In genomic region chr13:36346222-36347083, GRCh38 we compare ENCODE assay signal across 8 cellular contexts. TPM values are rescaled to one million over a fixed set of nuclear protein-coding genes. Genes with fewer than 3 reads are reported as not detected.
DNase-seq lines count a peak whose midpoint lies in the region; ATAC-seq, FAIRE-seq and TF ChIP-seq lines count a peak whose summit lies in the region.

A gene with protein sequence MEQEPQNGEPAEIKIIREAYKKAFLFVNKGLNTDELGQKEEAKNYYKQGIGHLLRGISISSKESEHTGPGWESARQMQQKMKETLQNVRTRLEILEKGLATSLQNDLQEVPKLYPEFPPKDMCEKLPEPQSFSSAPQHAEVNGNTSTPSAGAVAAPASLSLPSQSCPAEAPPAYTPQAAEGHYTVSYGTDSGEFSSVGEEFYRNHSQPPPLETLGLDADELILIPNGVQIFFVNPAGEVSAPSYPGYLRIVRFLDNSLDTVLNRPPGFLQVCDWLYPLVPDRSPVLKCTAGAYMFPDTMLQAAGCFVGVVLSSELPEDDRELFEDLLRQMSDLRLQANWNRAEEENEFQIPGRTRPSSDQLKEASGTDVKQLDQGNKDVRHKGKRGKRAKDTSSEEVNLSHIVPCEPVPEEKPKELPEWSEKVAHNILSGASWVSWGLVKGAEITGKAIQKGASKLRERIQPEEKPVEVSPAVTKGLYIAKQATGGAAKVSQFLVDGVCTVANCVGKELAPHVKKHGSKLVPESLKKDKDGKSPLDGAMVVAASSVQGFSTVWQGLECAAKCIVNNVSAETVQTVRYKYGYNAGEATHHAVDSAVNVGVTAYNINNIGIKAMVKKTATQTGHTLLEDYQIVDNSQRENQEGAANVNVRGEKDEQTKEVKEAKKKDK (minus strand): TSS chr13:36346394. CDS start chr13:36335830, 10,564 bp downstream.

- H3K4me3 ChIP-seq in AG04450 (ENCODE audit: low read depth, low read length) (peak within 1 kb of the TSS; percentile 83), choroid plexus epithelial cell (ENCODE audit: low read depth, low read length) (peak within 1 kb of the TSS; percentile 83), kidney (ENCODE audit: low read length in 2 of 2) (peak within 1 kb of the TSS; percentile 90 to 97)

- H3K9ac ChIP-seq in kidney (ENCODE audit: low read length in 2 of 2) = peak within 1 kb of the TSS; percentile 67 to 100

- POLR2A ChIA-PET in AG04450 (lab: Yijun Ruan, JAX) = interaction anchor here (0.8 to 1.2 kb wide), 4 partner anchors 12 to 50 kb away, joined by 3 to 4 read pairs (median 3); no protein-coding TSS in a partner anchor
- POLR2A ChIA-PET in activated CD4-positive, alpha-beta T cell treated with anti-CD3 and anti-CD28 coated beads for 36 hours (lab: Charles Lee) = interaction anchor here (0.5 kb wide), 1 partner anchor 68 kb away, joined by 3 read pairs; no protein-coding TSS in a partner anchor

- peak within 1 kb of the TSS; percentile 100 for H3K27ac ChIP-seq in AG04450 (ENCODE audit: low read depth, low read length)
- peak within 1 kb of the TSS; percentile 99 to 100 for H3K27ac ChIP-seq in kidney (ENCODE audit: low read depth in 2 of 2, low read length in 2 of 2)

- H3K36me3 ChIP-seq in kidney (ENCODE audit: control insufficient read depth in 1 of 2, insufficient read depth in 2 of 2, low read length in 2 of 2) = no peaks in the 10 kb centered on the region

- CTCF ChIA-PET in AG04450 (lab: Charles Lee) = interaction anchor here (0.5 to 4.1 kb wide), 38 partner anchors 9 to 653 kb away, joined by 3 to 53 read pairs (median 5); partner anchors contain the start of gene ALG5
- CTCF ChIA-PET in activated CD4-positive, alpha-beta T cell treated with anti-CD3 and anti-CD28 coated beads for 36 hours (lab: Charles Lee) = interaction anchor here (0.6 to 2.0 kb wide), 9 partner anchors 15 to 659 kb away, joined by 3 to 6 read pairs (median 3); partner anchors contain the start of gene EXOSC8

- H3K9me3 ChIP-seq in AG04450 (ENCODE audit: control insufficient read depth, insufficient read depth, low read length) = no peaks in the 10 kb centered on the region
- H3K9me3 ChIP-seq in kidney (ENCODE audit: control insufficient read depth in 1 of 2, low read length in 2 of 2) = no peaks in the 10 kb centered on the region

- FAIRE-seq in kidney (lab: Jason Lieb, UNC) = no peak

- no peaks in the 10 kb centered on the region for H3K27me3 ChIP-seq in AG04450 (ENCODE audit: control insufficient read depth, insufficient read depth, low read length)

- H3K27me3 Mint-ChIP-seq in activated CD4-positive, alpha-beta T cell treated with anti-CD3 and anti-CD28 coated beads for 36 hours = peaks cover 2% of the 10 kb centered on the region

- DNase-seq in AG04450 (ENCODE audit: low read depth, low spot score) (peak; percentile 78), NCI-H460 (ENCODE audit: extremely low read depth, low read depth) (peak; percentile 89), choroid plexus epithelial cell (ENCODE audit: low read depth) (peak; percentile 95), kidney (peak; percentile 97)
- DNase-seq in activated CD4-positive, alpha-beta T cell treated with anti-CD3 and anti-CD28 coated beads for 36 hours = peak; percentile 94
- peak; percentile 70 to 77 for DNase-seq in stimulated activated CD4-positive, alpha-beta T cell treated with anti-CD3 and anti-CD28 coated beads, Interleukin-15, amount 100 ng/mL, for 1 hour (ENCODE audit: low read depth in 1 of 2, low spot score in 1 of 2)

- no peaks in the 10 kb centered on the region for H3K9me3 Mint-ChIP-seq in activated CD4-positive, alpha-beta T cell treated with anti-CD3 and anti-CD28 coated beads for 36 hours (ENCODE audit: low read depth)

- intact Hi-C loops in activated CD4-positive, alpha-beta T cell treated with anti-CD3 and anti-CD28 coated beads for 36 hours (cut with DNase I, micrococcal nuclease) = loop anchor here (1.0 to 5.0 kb wide), 9 partner anchors 49 to 2001 kb away; partner anchors contain the start of genes CCDC169 (in 2 of the 2), ALG5 (in 1 of the 2), EXOSC8 (in 1 of the 2) and RFXAP (in 1 of the 2)
- intact Hi-C loops in kidney (cut with DNase I) = no loop called here

- H3K4me3 Mint-ChIP-seq in activated CD4-positive, alpha-beta T cell treated with anti-CD3 and anti-CD28 coated beads for 36 hours = peak within 1 kb of the TSS; percentile 85

- H3K4me1 ChIP-seq in kidney (ENCODE audit: control insufficient read depth in 1 of 2, insufficient read depth in 1 of 2, low read depth in 1 of 2, low read length in 2 of 2) = peaks cover 0 to 17% of the 10 kb centered on the region in 2 donors

- H3K4me1 Mint-ChIP-seq in activated CD4-positive, alpha-beta T cell treated with anti-CD3 and anti-CD28 coated beads for 36 hours = peaks cover 29% of the 10 kb centered on the region

- TF ChIP-seq CTCF in AG04450 (IDR thresholded peaks at IDR 0.05; ENCODE audit: low read depth, low read length) = peak; percentile 98
- peak; percentile 95 for TF ChIP-seq CTCF in choroid plexus epithelial cell (conservative IDR thresholded peaks at IDR 0.05; ENCODE audit: low read depth, low read length)
- peak; percentile 99 for TF ChIP-seq CTCF in kidney (IDR thresholded peaks at IDR 0.05; ENCODE audit: borderline replicate concordance, extremely low read depth, insufficient read depth)

- ATAC-seq in GM19025 (IDR thresholded peaks at IDR 0.05; ENCODE audit: low read depth, unreplicated experiment) = peak; percentile 84
- peak; percentile 92 for ATAC-seq in HG03342 (IDR thresholded peaks at IDR 0.05; ENCODE audit: unreplicated experiment)
- ATAC-seq in activated CD4-positive, alpha-beta T cell treated with anti-CD3 and anti-CD28 coated beads for 36 hours = peak; percentile 96

- peaks cover 1% of the 10 kb centered on the region for H3K36me3 Mint-ChIP-seq in activated CD4-positive, alpha-beta T cell treated with anti-CD3 and anti-CD28 coated beads for 36 hours (ENCODE audit: low read depth)

- peak within 1 kb of the TSS; percentile 85 for H3K27ac Mint-ChIP-seq in activated CD4-positive, alpha-beta T cell treated with anti-CD3 and anti-CD28 coated beads for 36 hours

RNA-seq across cellular contexts. Expression of the gene that starts here (rescaled TPM):
- polyA plus RNA-seq in AG04450 (2011; rRNA removed) (69.7 and 94.6 TPM in 2 replicates), kidney (ENCODE audit: insufficient read depth, low read depth, low replicate concordance) (47.8 TPM)
- 38.9 and 54.1 TPM in 2 replicates for polyA minus RNA-seq in AG04450 (2011; rRNA and poly(A)+ RNA removed)
- 63.6 and 78.5 TPM in 2 replicates for total RNA-seq in NCI-H460 (2014; rRNA removed; shearing (Covaris generic))
- 51.7 and 54.5 TPM in 2 replicates for polyA plus RNA-seq in NCI-H460 (2014; cell fraction: nucleus; rRNA removed)
- 10 to 100 TPM; 30.2 to 40.4 TPM for total RNA-seq in activated CD4-positive, alpha-beta T cell treated with anti-CD3 and anti-CD28 coated beads for 36 hours
- 66.1 TPM for total RNA-seq in kidney

Comparison
In these comparisons a context has a peak if more than half of its experiments do, and no peak if none do; other contexts are left out.
1. Peak in every context shown above with its lines: DNase-seq, ATAC-seq, H3K4me3 ChIP-seq and H3K27ac ChIP-seq.